ENCODE assay signal across 9 cellular contexts in the genomic region with DNA sequence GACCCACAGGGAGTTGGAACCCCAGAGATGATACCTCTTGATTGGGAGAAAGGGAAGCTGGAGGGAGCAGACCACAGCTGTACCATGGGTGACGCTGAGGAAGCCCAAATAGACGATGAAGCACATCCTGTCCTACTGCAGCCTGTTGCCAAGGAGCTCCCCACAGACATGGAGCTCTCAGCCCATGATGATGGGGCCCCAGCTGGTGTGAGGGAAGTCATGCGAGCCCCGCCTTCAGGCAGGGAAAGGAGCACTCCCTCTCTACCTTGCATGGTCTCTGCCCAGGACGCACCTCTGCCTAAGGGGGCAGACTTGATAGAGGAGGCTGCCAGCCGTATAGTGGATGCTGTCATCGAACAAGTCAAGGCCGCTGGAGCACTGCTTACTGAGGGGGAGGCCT.
DNase-seq lines count a peak whose midpoint lies in the region; ATAC-seq and TF ChIP-seq lines count a peak whose summit lies in the region.
"Had no signal": no experiment of that assay in that cellular context is flagged by ENCODE, and none has a peak within 500 bp of the region (broad histone marks: within the 10 kb centered on the region; RNA-seq: fewer than 3 reads in every experiment).

No MANE protein-coding gene starts in this region.

- H3K36me3 Mint-ChIP-seq in activated T-helper 2 cell treated with anti-CD3 and anti-CD28 coated beads, Interferon-gamma antibody, Interleukin-2, Interleukin-4, amounts not matched to agents 10 μg/mL and 5 μg/mL and 100 μg/mL, durations not matched to agents 14 hours and 24 hours and 36 hours (ENCODE audit: low read depth): peaks cover 60% of the 10 kb centered on the region
- peaks cover 50 to 58% of the 10 kb centered on the region in 2 donors for H3K36me3 Mint-ChIP-seq in stimulated activated naive B cell treated with anti-CD40 and anti-IgM and Interleukin-4, amounts not matched to agents 10 μg/mL and 1 μg/mL and 100 μg/mL, for 72 hours

- H3F3A ChIP-seq in OCI-LY1 (ENCODE audit: insufficient read depth, low read length) (no peaks in the 10 kb centered on the region), MM.1S (ENCODE audit: insufficient read depth, low read length) (no peaks in the 10 kb centered on the region)

- peak overlapping the region; percentile 83 for H3K4me3 Mint-ChIP-seq in activated T-helper 2 cell treated with anti-CD3 and anti-CD28 coated beads, Interferon-gamma antibody, Interleukin-2, Interleukin-4, amounts not matched to agents 10 μg/mL and 5 μg/mL and 100 μg/mL, durations not matched to agents 14 hours and 24 hours and 36 hours (ENCODE audit: low read depth)
- H3K4me3 Mint-ChIP-seq in stimulated activated naive B cell treated with anti-CD40 and anti-IgM and Interleukin-4, amounts not matched to agents 10 μg/mL and 1 μg/mL and 100 μg/mL, for 72 hours: peak overlapping the region; percentile 84 to 86

- no peaks in the 10 kb centered on the region for H3K27me3 Mint-ChIP-seq in activated T-helper 2 cell treated with anti-CD3 and anti-CD28 coated beads, Interferon-gamma antibody, Interleukin-2, Interleukin-4, amounts not matched to agents 10 μg/mL and 5 μg/mL and 100 μg/mL, durations not matched to agents 14 hours and 24 hours and 36 hours (ENCODE audit: low read depth)
- H3K27me3 Mint-ChIP-seq in stimulated activated naive B cell treated with anti-CD40 and anti-IgM and Interleukin-4, amounts not matched to agents 10 μg/mL and 1 μg/mL and 100 μg/mL, for 72 hours: no peaks in the 10 kb centered on the region

- ATAC-seq in stimulated activated naive B cell treated with anti-CD40 and anti-IgM and Interleukin-4, amounts not matched to agents 10 μg/mL and 1 μg/mL and 100 μg/mL, for 72 hours (replicated peaks): peak in 1 of 2 donors; percentile 2
- ATAC-seq in HG03457 (IDR thresholded peaks at IDR 0.05; ENCODE audit: unreplicated experiment): no peak

- H3K9me3 Mint-ChIP-seq in activated T-helper 2 cell treated with anti-CD3 and anti-CD28 coated beads, Interferon-gamma antibody, Interleukin-2, Interleukin-4, amounts not matched to agents 10 μg/mL and 5 μg/mL and 100 μg/mL, durations not matched to agents 14 hours and 24 hours and 36 hours: no peaks in the 10 kb centered on the region
- H3K9me3 Mint-ChIP-seq in stimulated activated naive B cell treated with anti-CD40 and anti-IgM and Interleukin-4, amounts not matched to agents 10 μg/mL and 1 μg/mL and 100 μg/mL, for 72 hours: no peaks in the 10 kb centered on the region

- H3K27ac Mint-ChIP-seq in activated T-helper 2 cell treated with anti-CD3 and anti-CD28 coated beads, Interferon-gamma antibody, Interleukin-2, Interleukin-4, amounts not matched to agents 10 μg/mL and 5 μg/mL and 100 μg/mL, durations not matched to agents 14 hours and 24 hours and 36 hours: peak overlapping the region; percentile 98
- H3K27ac Mint-ChIP-seq in stimulated activated naive B cell treated with anti-CD40 and anti-IgM and Interleukin-4, amounts not matched to agents 10 μg/mL and 1 μg/mL and 100 μg/mL, for 72 hours: peak overlapping the region; percentile 99

- 0 out of 2 replicates have a peak, but pooled peaks have one; percentile 4 for TF ChIP-seq CTCF in OCI-LY1 (IDR thresholded peaks at IDR 0.05; ENCODE audit: low read length)
- no peak for TF ChIP-seq CTCF in right atrium auricular region (IDR thresholded peaks at IDR 0.05)
- TF ChIP-seq CTCF in MM.1S (IDR thresholded peaks at IDR 0.05; ENCODE audit: low read length): no peak

- H3K4me1 Mint-ChIP-seq in activated T-helper 2 cell treated with anti-CD3 and anti-CD28 coated beads, Interferon-gamma antibody, Interleukin-2, Interleukin-4, amounts not matched to agents 10 μg/mL and 5 μg/mL and 100 μg/mL, durations not matched to agents 14 hours and 24 hours and 36 hours (ENCODE audit: low read depth): peaks cover 69% of the 10 kb centered on the region
- peaks cover 64 to 78% of the 10 kb centered on the region in 2 donors for H3K4me1 Mint-ChIP-seq in stimulated activated naive B cell treated with anti-CD40 and anti-IgM and Interleukin-4, amounts not matched to agents 10 μg/mL and 1 μg/mL and 100 μg/mL, for 72 hours

- H3K9me2 ChIP-seq in OCI-LY1 (ENCODE audit: low read depth, low read length) (no peaks in the 10 kb centered on the region), MM.1S (replicated peaks; ENCODE audit: insufficient read depth, low read length) (no peaks in the 10 kb centered on the region)

- peaks cover 30% of the 10 kb centered on the region; the same call in 1 of the 2 replicates for H3K36me3 ChIP-seq in OCI-LY1 (ENCODE audit: insufficient read depth, low read length)
- peaks cover 13% of the 10 kb centered on the region for H3K36me3 ChIP-seq in right atrium auricular region
- no peaks in the 10 kb centered on the region for H3K36me3 ChIP-seq in MM.1S (replicated peaks; ENCODE audit: insufficient read depth, low read length)

- H3K79me2 ChIP-seq in OCI-LY1 (ENCODE audit: insufficient read depth, low read length): peaks cover 15% of the 10 kb centered on the region
- H3K79me2 ChIP-seq in MM.1S (ENCODE audit: low read length): no peaks in the 10 kb centered on the region

- peaks cover 67% of the 10 kb centered on the region for H3K4me1 ChIP-seq in OCI-LY1 (ENCODE audit: insufficient read depth, low read length, severe bottlenecking)
- peaks cover 0 to 81% of the 10 kb centered on the region in 2 donors for H3K4me1 ChIP-seq in right atrium auricular region
- peaks cover 5% of the 10 kb centered on the region; the same call in 1 of the 2 replicates for H3K4me1 ChIP-seq in MM.1S (ENCODE audit: low read length)

- no peak overlapping the region for H2AFZ ChIP-seq in OCI-LY1 (ENCODE audit: low read length)
- H2AFZ ChIP-seq in MM.1S (ENCODE audit: low read length): no peak overlapping the region

- H3K4me3 ChIP-seq in OCI-LY1 (ENCODE audit: low read depth, low read length, poor library complexity, severe bottlenecking) (no peak overlapping the region), right atrium auricular region (peak overlapping the region; percentile 41 to 50), MM.1S (ENCODE audit: low read length) (no peak overlapping the region)

- H3K9ac ChIP-seq in OCI-LY1 (ENCODE audit: low read length) (peak overlapping the region; percentile 26; the same call in 1 of the 2 replicates), MM.1S (ENCODE audit: low read length) (no peak overlapping the region)

- intact Hi-C loops in activated T-helper 2 cell treated with anti-CD3 and anti-CD28 coated beads, Interferon-gamma antibody, Interleukin-2, Interleukin-4, amounts not matched to agents 10 μg/mL and 5 μg/mL and 100 μg/mL, durations not matched to agents 14 hours and 24 hours and 36 hours (cut with micrococcal nuclease): loop anchor here (1.0 to 5.0 kb wide), 3 partner anchors 126 to 249 kb away; no protein-coding TSS in a partner anchor

- no peaks in the 10 kb centered on the region for H4K20me1 ChIP-seq in OCI-LY1 (ENCODE audit: insufficient read depth, low read length)
- no peaks in the 10 kb centered on the region; the same call in 1 of the 2 replicates for H4K20me1 ChIP-seq in MM.1S (ENCODE audit: insufficient read depth, low read length)

- H3K9me3 ChIP-seq in OCI-LY1 (ENCODE audit: low read length) (no peaks in the 10 kb centered on the region), right atrium auricular region (no peaks in the 10 kb centered on the region), MM.1S (replicated peaks; ENCODE audit: insufficient read depth, low read length) (no peaks in the 10 kb centered on the region)

- H3K27me3 ChIP-seq in OCI-LY1 (ENCODE audit: insufficient read depth, low read length) (no peaks in the 10 kb centered on the region), right atrium auricular region (no peaks in the 10 kb centered on the region), MM.1S (replicated peaks; ENCODE audit: insufficient read depth, low read length) (no peaks in the 10 kb centered on the region)

- H3K4me2 ChIP-seq in OCI-LY1 (ENCODE audit: low read length) (peak overlapping the region; percentile 84; the same call in 1 of the 2 replicates), MM.1S (ENCODE audit: low read depth, low read length) (no peak overlapping the region)

- peak overlapping the region; percentile 95 for H3K27ac ChIP-seq in OCI-LY1 (ENCODE audit: low read depth, low read length, poor library complexity, severe bottlenecking)
- H3K27ac ChIP-seq in right atrium auricular region: peak overlapping the region; percentile 90 to 94
- H3K27ac ChIP-seq in MM.1S (ENCODE audit: low read length): no peak overlapping the region

- peak; percentile 41 for DNase-seq in activated T-helper 2 cell treated with anti-CD3 and anti-CD28 coated beads, Interferon-gamma antibody, Interleukin-2, Interleukin-4, amounts not matched to agents 10 μg/mL and 5 μg/mL and 100 μg/mL, durations not matched to agents 14 hours and 24 hours and 36 hours (ENCODE audit: low spot score)
- peak; percentile 80 for DNase-seq in right atrium auricular region (ENCODE audit: low spot score)
- no peak for DNase-seq in stimulated activated naive B cell treated with anti-CD40 and anti-IgM and Interleukin-4, amounts not matched to agents 10 μg/mL and 1 μg/mL and 100 μg/mL, for 72 hours
- no peak for DNase-seq in A172 (ENCODE audit: low spot score)
- no peak for DNase-seq in MM.1S
- no peak for DNase-seq in DMS53 (lab: John Stamatoyannopoulos, UW)
- DNase-seq: NCI-H1092 treated with DMSO at 0.1 percent for 48 hours had no signal

Comparison
In these comparisons a context has a peak if more than half of its experiments do, and no peak if none do; other contexts are left out.
1. H3K4me3 ChIP-seq: peak in right atrium auricular region (2 of 2); none in OCI-LY1 (single experiment) and MM.1S (single experiment).
2. DNase-seq: peak in activated T-helper 2 cell treated with anti-CD3 and anti-CD28 coated beads, Interferon-gamma antibody, Interleukin-2, Interleukin-4, amounts not matched to agents 10 μg/mL and 5 μg/mL and 100 μg/mL, durations not matched to agents 14 hours and 24 hours and 36 hours (single experiment) and right atrium auricular region (single experiment); none in stimulated activated naive B cell treated with anti-CD40 and anti-IgM and Interleukin-4, amounts not matched to agents 10 μg/mL and 1 μg/mL and 100 μg/mL, for 72 hours (single experiment), A172 (single experiment), MM.1S (single experiment) and DMS53 (single experiment).